Comparison of ENCODE assay signal across 10 cellular contexts in genomic region chr20:1427457-1428054, GRCh38. TPM values are rescaled to one million over a fixed set of nuclear protein-coding genes. Genes with fewer than 3 reads are reported as not detected.
A peak's percentile ranks its signal among the peaks of the same experiment; 100 is the strongest.
DNase-seq lines count a peak whose midpoint lies in the region; ATAC-seq and TF ChIP-seq lines count a peak whose summit lies in the region.
"Had no signal": no experiment of that assay in that cellular context is flagged by ENCODE, and none has a peak within 500 bp of the region (broad histone marks: within the 10 kb centered on the region; RNA-seq: fewer than 3 reads in every experiment).

No MANE protein-coding gene starts in this region.

- DNase-seq in T47D (ENCODE audit: low read depth in 1 of 2, low spot score in 1 of 2) (peak; percentile 20 to 70), breast epithelium (ENCODE audit: low spot score in 2 of 2) (no peak), NCI-H524 treated with DMSO at 0.1 percent for 48 hours (lab: John Stamatoyannopoulos, UW) (peak; percentile 81), fibroblast of gingiva (ENCODE audit: low read depth) (peak; percentile 42), left cardiac atrium (no peak), HEK293T (ENCODE audit: extremely low spot score) (no peak)
- DNase-seq in stimulated activated CD4-positive, alpha-beta T cell treated with anti-CD3 and anti-CD28 coated beads, Interleukin-2, amount 100 ng/mL, for 48 hours: no peak
- DNase-seq: heart left ventricle had no signal

- H3K36me3 Mint-ChIP-seq in stimulated activated memory B cell treated with anti-CD40 and anti-IgM and Interleukin-4, amounts not matched to agents 10 μg/mL and 1 μg/mL and 100 μg/mL, for 72 hours: peaks cover 6% of the 10 kb centered on the region

- peaks cover 5% of the 10 kb centered on the region for H3K9me3 Mint-ChIP-seq in stimulated activated memory B cell treated with anti-CD40 and anti-IgM and Interleukin-4, amounts not matched to agents 10 μg/mL and 1 μg/mL and 100 μg/mL, for 72 hours

- no peaks in the 10 kb centered on the region for H3K4me1 ChIP-seq in breast epithelium
- H3K4me1 ChIP-seq: heart left ventricle, parathyroid adenoma had no signal

- H3K4me1 Mint-ChIP-seq in stimulated activated memory B cell treated with anti-CD40 and anti-IgM and Interleukin-4, amounts not matched to agents 10 μg/mL and 1 μg/mL and 100 μg/mL, for 72 hours: peaks cover 17% of the 10 kb centered on the region

- no peak overlapping the region for H3K4me3 ChIP-seq in breast epithelium
- H3K4me3 ChIP-seq: heart left ventricle had no signal

- in situ Hi-C loops in T47D (cut with HindIII; ENCODE audit: low pct_unique_long_range_greater_than_20kb, low sequenced_read_pairs): no loop called here

- ATAC-seq in left cardiac atrium: no peak
- ATAC-seq in stimulated activated memory B cell treated with anti-CD40 and anti-IgM and Interleukin-4, amounts not matched to agents 10 μg/mL and 1 μg/mL and 100 μg/mL, for 72 hours: no peak
- ATAC-seq: heart left ventricle had no signal

- no peaks in the 10 kb centered on the region for H3K27me3 ChIP-seq in breast epithelium

- CTCF ChIA-PET in HEK293T (lab: Yijun Ruan, JAX): interaction anchor here (1.0 kb wide), 1 partner anchor 10 kb away, joined by 5 read pairs; no protein-coding TSS in a partner anchor

- TF ChIP-seq CTCF in breast epithelium (IDR thresholded peaks at IDR 0.05): no peak

- intact Hi-C loops in breast epithelium (cut with DNase I; ENCODE audit: low total_unique reads) (no loop called here), left cardiac atrium (cut with DNase I) (no loop called here)

- no peaks in the 10 kb centered on the region for H3K9me3 ChIP-seq in breast epithelium
- H3K9me3 ChIP-seq: heart left ventricle had no signal

- POLR2A ChIA-PET in HEK293T (lab: Yijun Ruan, JAX): no interaction called here

- no peaks in the 10 kb centered on the region for H3K36me3 ChIP-seq in breast epithelium
- H3K36me3 ChIP-seq: heart left ventricle had no signal

- H3K27ac ChIP-seq in breast epithelium: no peak overlapping the region
- H3K27ac ChIP-seq: heart left ventricle, parathyroid adenoma had no signal

- no peak overlapping the region for H3K4me3 Mint-ChIP-seq in stimulated activated memory B cell treated with anti-CD40 and anti-IgM and Interleukin-4, amounts not matched to agents 10 μg/mL and 1 μg/mL and 100 μg/mL, for 72 hours

- H3K27ac Mint-ChIP-seq in stimulated activated memory B cell treated with anti-CD40 and anti-IgM and Interleukin-4, amounts not matched to agents 10 μg/mL and 1 μg/mL and 100 μg/mL, for 72 hours: no peak overlapping the region

- H3K27me3 Mint-ChIP-seq in stimulated activated memory B cell treated with anti-CD40 and anti-IgM and Interleukin-4, amounts not matched to agents 10 μg/mL and 1 μg/mL and 100 μg/mL, for 72 hours: no peaks in the 10 kb centered on the region

- no peak for TF ChIP-seq POLR2A in breast epithelium (IDR thresholded peaks at IDR 0.05)

TF ChIP-seq in HEK293T, 16 proteins besides CTCF, POLR2A, EP300 and RAD21:
- no peak for TF ChIP-seq SP1 (IDR thresholded peaks at IDR 0.05)
- TF ChIP-seq NFRKB (IDR thresholded peaks at IDR 0.05): no peak
- TF ChIP-seq PKNOX1 (IDR thresholded peaks at IDR 0.05): no peak
- TF ChIP-seq FOXM1 (IDR thresholded peaks at IDR 0.05; ENCODE audit: borderline replicate concordance): no peak
- TF ChIP-seq LEF1 (IDR thresholded peaks at IDR 0.05; ENCODE audit: borderline replicate concordance): no peak
- TF ChIP-seq CTBP1 (IDR thresholded peaks at IDR 0.05; ENCODE audit: borderline replicate concordance): no peak
- no peak for TF ChIP-seq ARNT (IDR thresholded peaks at IDR 0.05)
- TF ChIP-seq L3MBTL2 (conservative IDR thresholded peaks at IDR 0.05): no peak

RNA-seq across cellular contexts. Expression of gene FKBP1A, which starts 34.7 kb away (rescaled TPM):
- total RNA-seq in breast epithelium (100 to 1,000 TPM; 115 to 191 (median 128) TPM), left cardiac atrium (100 to 1,000 TPM; 154 to 214 TPM)

RNA-seq across cellular contexts. Expression of gene NSFL1C, which starts 39.1 kb away (rescaled TPM):
- total RNA-seq in breast epithelium: 10 to 100 TPM; 36.7 to 67.5 (median 49.5) TPM
- 10 to 100 TPM; 48.8 to 62.7 TPM for total RNA-seq in left cardiac atrium

Comparison
In these comparisons a context has a peak if more than half of its experiments do, and no peak if none do; other contexts are left out.
1. DNase-seq: peak in T47D (2 of 2), NCI-H524 treated with DMSO at 0.1 percent for 48 hours (single experiment) and fibroblast of gingiva (single experiment); none in breast epithelium (0 of 2), left cardiac atrium (single experiment), HEK293T (single experiment) and stimulated activated CD4-positive, alpha-beta T cell treated with anti-CD3 and anti-CD28 coated beads, Interleukin-2, amount 100 ng/mL, for 48 hours (0 of 2).